8 cellular contexts compared by ENCODE assay signal in the genomic region with DNA sequence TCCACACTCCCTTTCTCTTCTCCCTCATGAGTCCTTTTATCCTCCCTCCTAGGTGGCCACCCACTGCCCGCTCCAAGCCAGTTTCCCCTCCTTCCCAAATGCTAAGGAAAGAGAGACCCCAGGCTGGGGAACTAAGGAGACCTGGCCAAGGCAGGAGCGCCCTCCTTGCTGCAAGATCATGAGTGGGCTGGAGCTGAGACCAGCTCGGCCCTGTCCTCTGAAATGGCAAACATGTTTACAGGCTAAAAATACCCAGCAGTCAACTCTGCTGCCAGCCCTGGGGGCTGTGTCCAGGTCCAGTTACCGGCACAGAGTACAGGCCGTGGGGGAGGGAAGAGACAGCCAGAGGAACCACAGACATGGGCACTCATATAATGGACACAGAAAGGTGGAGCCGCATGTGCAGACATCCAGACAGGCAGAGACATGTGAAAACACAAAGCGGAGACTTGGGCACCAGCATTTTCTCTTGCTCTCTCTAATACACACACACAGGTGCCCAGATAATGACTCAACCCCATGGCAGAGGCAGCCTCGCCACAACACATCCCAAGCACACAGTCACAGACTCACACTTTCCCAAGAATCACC. TPM values are rescaled to one million over a fixed set of nuclear protein-coding genes. Genes with fewer than 3 reads are reported as not detected.
DNase-seq lines count a peak whose midpoint lies in the region; ATAC-seq, FAIRE-seq and TF ChIP-seq lines count a peak whose summit lies in the region.

No MANE protein-coding gene starts in this region.

- H3K9ac ChIP-seq in muscle layer of colon (ENCODE audit: low read length): peak overlapping the region; percentile 88

- no peaks in the 10 kb centered on the region for H3K36me3 ChIP-seq in ACC112 (ENCODE audit: insufficient read depth, low read length)
- no peaks in the 10 kb centered on the region for H3K36me3 ChIP-seq in muscle layer of colon (ENCODE audit: insufficient read depth, low read length)
- H3K36me3 ChIP-seq in small intestine (ENCODE audit: control insufficient read depth in 2 of 2, insufficient read depth in 2 of 2, low read length in 2 of 2): no peaks in the 10 kb centered on the region

- H3K9me3 ChIP-seq in muscle layer of colon (ENCODE audit: low read length): no peaks in the 10 kb centered on the region
- no peaks in the 10 kb centered on the region for H3K9me3 ChIP-seq in small intestine (ENCODE audit: control insufficient read depth, low read depth)

- peaks cover 22% of the 10 kb centered on the region for H3K4me1 Mint-ChIP-seq in endothelial cell (ENCODE audit: unreplicated experiment)

- H3K4me1 ChIP-seq in ACC112 (ENCODE audit: control insufficient read depth, insufficient read depth, low read length, unreplicated experiment) (peaks cover 33% of the 10 kb centered on the region), muscle layer of colon (ENCODE audit: insufficient read depth, low read length) (peaks cover 42% of the 10 kb centered on the region), small intestine (ENCODE audit: control insufficient read depth in 2 of 2, insufficient read depth in 1 of 2, low read depth in 1 of 2, low read length in 1 of 2) (peaks cover 4 to 12% of the 10 kb centered on the region in 2 donors)

- DNase-seq in NCI-H226 (peak; percentile 24), endothelial cell (ENCODE audit: low spot score) (no peak), small intestine (no peak), GOT3 (lab: John Stamatoyannopoulos, UW) (no peak)

- WGBS in small intestine, 3 donors: 66 to 76% (median 72%) methylated on average over 8 of the region's 8 CpGs

- H3K4me3 ChIP-seq in ACC112 (ENCODE audit: low read depth, low read length) (peak overlapping the region; percentile 97), muscle layer of colon (ENCODE audit: low read depth in 1 of 2, low read length in 2 of 2) (peak overlapping the region; percentile 96 to 99), small intestine (ENCODE audit: low read depth in 1 of 2, low read length in 2 of 2) (no peak overlapping the region)

- ATAC-seq in GM18870 (IDR thresholded peaks at IDR 0.05; ENCODE audit: unreplicated experiment) (no peak), HG03280 (IDR thresholded peaks at IDR 0.05; ENCODE audit: unreplicated experiment) (no peak)

- H3K9me3 Mint-ChIP-seq in endothelial cell (ENCODE audit: unreplicated experiment): no peaks in the 10 kb centered on the region

- peaks cover 50% of the 10 kb centered on the region for H3K79me2 ChIP-seq in ACC112 (ENCODE audit: control insufficient read depth, insufficient read depth, low read length, unreplicated experiment)

- FAIRE-seq in small intestine (lab: Jason Lieb, UNC): no peak

- no peaks in the 10 kb centered on the region for H3K27me3 ChIP-seq in ACC112 (ENCODE audit: insufficient read depth, low read length)
- H3K27me3 ChIP-seq in muscle layer of colon (ENCODE audit: control insufficient read depth in 1 of 2, insufficient read depth in 2 of 2, low read length in 2 of 2): no peaks in the 10 kb centered on the region
- no peaks in the 10 kb centered on the region for H3K27me3 ChIP-seq in small intestine (ENCODE audit: control insufficient read depth in 2 of 2, insufficient read depth in 2 of 2, low read length in 2 of 2)

- H3K27me3 Mint-ChIP-seq in endothelial cell (ENCODE audit: unreplicated experiment): peaks cover 34% of the 10 kb centered on the region

- peak overlapping the region; percentile 36 for H3K27ac Mint-ChIP-seq in endothelial cell (ENCODE audit: unreplicated experiment)

- H3K36me3 Mint-ChIP-seq in endothelial cell (ENCODE audit: low read depth, unreplicated experiment): peaks cover 5% of the 10 kb centered on the region

- peak overlapping the region; percentile 20 for H2AFZ ChIP-seq in ACC112 (ENCODE audit: low read length, unreplicated experiment)

- TF ChIP-seq CTCF in endothelial cell (IDR thresholded peaks at IDR 0.05; ENCODE audit: unreplicated experiment): no peak

- H3K27ac ChIP-seq in ACC112 (ENCODE audit: low read depth, low read length): peak overlapping the region; percentile 74
- peak overlapping the region; percentile 98 for H3K27ac ChIP-seq in muscle layer of colon (ENCODE audit: low read depth, low read length)
- H3K27ac ChIP-seq in small intestine (ENCODE audit: low read depth in 1 of 2, low read length in 1 of 2): peak overlapping the region in 1 of 2 donors; percentile 63

- peak overlapping the region; percentile 85 for H3K4me3 Mint-ChIP-seq in endothelial cell (ENCODE audit: unreplicated experiment)

RNA-seq across cellular contexts. Expression of gene AHNAK, which starts 1.2 kb away (rescaled TPM):
- 136 TPM for total RNA-seq in endothelial cell (ENCODE audit: unreplicated experiment)
- polyA plus RNA-seq in small intestine: 100 to 1,000 TPM in 1 of 3 donors, 10 to 100 TPM in 2; 72.1 to 110 (median 74.0) TPM

RNA-seq across cellular contexts. Expression of gene EEF1G, which starts 25.9 kb away (rescaled TPM):
- total RNA-seq in endothelial cell (ENCODE audit: unreplicated experiment): 1,951 TPM
- polyA plus RNA-seq in small intestine: 1,000 to 10,000 TPM; 1,124 to 2,500 (median 1,741) TPM

RNA-seq across cellular contexts. Expression of gene TUT1, which starts 43.5 kb away (rescaled TPM):
- total RNA-seq in endothelial cell (ENCODE audit: unreplicated experiment): 21.2 TPM
- polyA plus RNA-seq in small intestine: 10 to 100 TPM in 2 of 3 donors, 1 to 10 TPM in 1; 7.8 to 20.1 (median 13.7) TPM

RNA-seq across cellular contexts. Expression of gene MTA2, which starts 53.9 kb away (rescaled TPM):
- 157 TPM for total RNA-seq in endothelial cell (ENCODE audit: unreplicated experiment)
- 10 to 100 TPM; 40.5 to 64.7 (median 40.9) TPM for polyA plus RNA-seq in small intestine

Comparison
In these comparisons a context has a peak if more than half of its experiments do, and no peak if none do; other contexts are left out.
1. H3K4me3 ChIP-seq: peak in ACC112 (single experiment) and muscle layer of colon (2 of 2); none in small intestine (0 of 2).